1 cellular context compared by ENCODE assay signal in genomic region chr15:66017009-66017408, GRCh38.
TF ChIP-seq lines count a peak whose summit lies in the region.

No MANE protein-coding gene starts in this region.

TF ChIP-seq in GM23338, 12 proteins besides CTCF, POLR2A, EP300 and RAD21 (continued from another document):
- TF ChIP-seq, protein P1, sequence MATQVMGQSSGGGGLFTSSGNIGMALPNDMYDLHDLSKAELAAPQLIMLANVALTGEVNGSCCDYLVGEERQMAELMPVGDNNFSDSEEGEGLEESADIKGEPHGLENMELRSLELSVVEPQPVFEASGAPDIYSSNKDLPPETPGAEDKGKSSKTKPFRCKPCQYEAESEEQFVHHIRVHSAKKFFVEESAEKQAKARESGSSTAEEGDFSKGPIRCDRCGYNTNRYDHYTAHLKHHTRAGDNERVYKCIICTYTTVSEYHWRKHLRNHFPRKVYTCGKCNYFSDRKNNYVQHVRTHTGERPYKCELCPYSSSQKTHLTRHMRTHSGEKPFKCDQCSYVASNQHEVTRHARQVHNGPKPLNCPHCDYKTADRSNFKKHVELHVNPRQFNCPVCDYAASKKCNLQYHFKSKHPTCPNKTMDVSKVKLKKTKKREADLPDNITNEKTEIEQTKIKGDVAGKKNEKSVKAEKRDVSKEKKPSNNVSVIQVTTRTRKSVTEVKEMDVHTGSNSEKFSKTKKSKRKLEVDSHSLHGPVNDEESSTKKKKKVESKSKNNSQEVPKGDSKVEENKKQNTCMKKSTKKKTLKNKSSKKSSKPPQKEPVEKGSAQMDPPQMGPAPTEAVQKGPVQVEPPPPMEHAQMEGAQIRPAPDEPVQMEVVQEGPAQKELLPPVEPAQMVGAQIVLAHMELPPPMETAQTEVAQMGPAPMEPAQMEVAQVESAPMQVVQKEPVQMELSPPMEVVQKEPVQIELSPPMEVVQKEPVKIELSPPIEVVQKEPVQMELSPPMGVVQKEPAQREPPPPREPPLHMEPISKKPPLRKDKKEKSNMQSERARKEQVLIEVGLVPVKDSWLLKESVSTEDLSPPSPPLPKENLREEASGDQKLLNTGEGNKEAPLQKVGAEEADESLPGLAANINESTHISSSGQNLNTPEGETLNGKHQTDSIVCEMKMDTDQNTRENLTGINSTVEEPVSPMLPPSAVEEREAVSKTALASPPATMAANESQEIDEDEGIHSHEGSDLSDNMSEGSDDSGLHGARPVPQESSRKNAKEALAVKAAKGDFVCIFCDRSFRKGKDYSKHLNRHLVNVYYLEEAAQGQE (IDR thresholded peaks at IDR 0.05; ENCODE audit: unreplicated experiment): no peak
- TF ChIP-seq JUNB (IDR thresholded peaks at IDR 0.05; ENCODE audit: unreplicated experiment) (no peak), ZNF331 (CRISPR knock-in tag; IDR thresholded peaks at IDR 0.05; ENCODE audit: low read depth) (no peak), NANOG (IDR thresholded peaks at IDR 0.05; ENCODE audit: borderline replicate concordance) (no peak), EZH2phosphoT487 (IDR thresholded peaks at IDR 0.05; ENCODE audit: unreplicated experiment) (no peak), POLR2AphosphoS5 (IDR thresholded peaks at IDR 0.05; ENCODE audit: low read depth) (no peak), STAT1 (IDR thresholded peaks at IDR 0.05; ENCODE audit: unreplicated experiment) (no peak), ZNF114 (CRISPR knock-in tag; IDR thresholded peaks at IDR 0.05) (no peak), EZH2 (IDR thresholded peaks at IDR 0.05; ENCODE audit: low read depth, unreplicated experiment) (no peak)
- TF ChIP-seq, protein P2, sequence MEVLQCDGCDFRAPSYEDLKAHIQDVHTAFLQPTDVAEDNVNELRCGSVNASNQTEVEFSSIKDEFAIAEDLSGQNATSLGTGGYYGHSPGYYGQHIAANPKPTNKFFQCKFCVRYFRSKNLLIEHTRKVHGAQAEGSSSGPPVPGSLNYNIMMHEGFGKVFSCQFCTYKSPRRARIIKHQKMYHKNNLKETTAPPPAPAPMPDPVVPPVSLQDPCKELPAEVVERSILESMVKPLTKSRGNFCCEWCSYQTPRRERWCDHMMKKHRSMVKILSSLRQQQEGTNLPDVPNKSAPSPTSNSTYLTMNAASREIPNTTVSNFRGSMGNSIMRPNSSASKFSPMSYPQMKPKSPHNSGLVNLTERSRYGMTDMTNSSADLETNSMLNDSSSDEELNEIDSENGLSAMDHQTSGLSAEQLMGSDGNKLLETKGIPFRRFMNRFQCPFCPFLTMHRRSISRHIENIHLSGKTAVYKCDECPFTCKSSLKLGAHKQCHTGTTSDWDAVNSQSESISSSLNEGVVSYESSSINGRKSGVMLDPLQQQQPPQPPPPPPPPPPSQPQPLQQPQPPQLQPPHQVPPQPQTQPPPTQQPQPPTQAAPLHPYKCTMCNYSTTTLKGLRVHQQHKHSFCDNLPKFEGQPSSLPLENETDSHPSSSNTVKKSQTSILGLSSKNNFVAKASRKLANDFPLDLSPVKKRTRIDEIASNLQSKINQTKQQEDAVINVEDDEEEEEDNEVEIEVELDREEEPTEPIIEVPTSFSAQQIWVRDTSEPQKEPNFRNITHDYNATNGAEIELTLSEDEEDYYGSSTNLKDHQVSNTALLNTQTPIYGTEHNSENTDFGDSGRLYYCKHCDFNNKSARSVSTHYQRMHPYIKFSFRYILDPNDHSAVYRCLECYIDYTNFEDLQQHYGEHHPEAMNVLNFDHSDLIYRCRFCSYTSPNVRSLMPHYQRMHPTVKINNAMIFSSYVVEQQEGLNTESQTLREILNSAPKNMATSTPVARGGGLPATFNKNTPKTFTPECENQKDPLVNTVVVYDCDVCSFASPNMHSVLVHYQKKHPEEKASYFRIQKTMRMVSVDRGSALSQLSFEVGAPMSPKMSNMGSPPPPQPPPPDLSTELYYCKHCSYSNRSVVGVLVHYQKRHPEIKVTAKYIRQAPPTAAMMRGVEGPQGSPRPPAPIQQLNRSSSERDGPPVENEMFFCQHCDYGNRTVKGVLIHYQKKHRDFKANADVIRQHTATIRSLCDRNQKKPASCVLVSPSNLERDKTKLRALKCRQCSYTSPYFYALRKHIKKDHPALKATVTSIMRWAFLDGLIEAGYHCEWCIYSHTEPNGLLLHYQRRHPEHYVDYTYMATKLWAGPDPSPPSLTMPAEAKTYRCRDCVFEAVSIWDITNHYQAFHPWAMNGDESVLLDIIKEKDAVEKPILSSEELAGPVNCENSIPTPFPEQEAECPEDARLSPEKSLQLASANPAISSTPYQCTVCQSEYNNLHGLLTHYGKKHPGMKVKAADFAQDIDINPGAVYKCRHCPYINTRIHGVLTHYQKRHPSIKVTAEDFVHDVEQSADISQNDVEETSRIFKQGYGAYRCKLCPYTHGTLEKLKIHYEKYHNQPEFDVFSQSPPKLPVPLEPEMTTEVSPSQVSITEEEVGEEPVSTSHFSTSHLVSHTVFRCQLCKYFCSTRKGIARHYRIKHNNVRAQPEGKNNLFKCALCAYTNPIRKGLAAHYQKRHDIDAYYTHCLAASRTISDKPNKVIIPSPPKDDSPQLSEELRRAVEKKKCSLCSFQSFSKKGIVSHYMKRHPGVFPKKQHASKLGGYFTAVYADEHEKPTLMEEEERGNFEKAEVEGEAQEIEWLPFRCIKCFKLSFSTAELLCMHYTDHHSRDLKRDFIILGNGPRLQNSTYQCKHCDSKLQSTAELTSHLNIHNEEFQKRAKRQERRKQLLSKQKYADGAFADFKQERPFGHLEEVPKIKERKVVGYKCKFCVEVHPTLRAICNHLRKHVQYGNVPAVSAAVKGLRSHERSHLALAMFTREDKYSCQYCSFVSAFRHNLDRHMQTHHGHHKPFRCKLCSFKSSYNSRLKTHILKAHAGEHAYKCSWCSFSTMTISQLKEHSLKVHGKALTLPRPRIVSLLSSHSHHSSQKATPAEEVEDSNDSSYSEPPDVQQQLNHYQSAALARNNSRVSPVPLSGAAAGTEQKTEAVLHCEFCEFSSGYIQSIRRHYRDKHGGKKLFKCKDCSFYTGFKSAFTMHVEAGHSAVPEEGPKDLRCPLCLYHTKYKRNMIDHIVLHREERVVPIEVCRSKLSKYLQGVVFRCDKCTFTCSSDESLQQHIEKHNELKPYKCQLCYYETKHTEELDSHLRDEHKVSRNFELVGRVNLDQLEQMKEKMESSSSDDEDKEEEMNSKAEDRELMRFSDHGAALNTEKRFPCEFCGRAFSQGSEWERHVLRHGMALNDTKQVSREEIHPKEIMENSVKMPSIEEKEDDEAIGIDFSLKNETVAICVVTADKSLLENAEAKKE (CRISPR knock-in tag; IDR thresholded peaks at IDR 0.05): no peak
